ENCODE assay signal across 20 cellular contexts in the genomic region with DNA sequence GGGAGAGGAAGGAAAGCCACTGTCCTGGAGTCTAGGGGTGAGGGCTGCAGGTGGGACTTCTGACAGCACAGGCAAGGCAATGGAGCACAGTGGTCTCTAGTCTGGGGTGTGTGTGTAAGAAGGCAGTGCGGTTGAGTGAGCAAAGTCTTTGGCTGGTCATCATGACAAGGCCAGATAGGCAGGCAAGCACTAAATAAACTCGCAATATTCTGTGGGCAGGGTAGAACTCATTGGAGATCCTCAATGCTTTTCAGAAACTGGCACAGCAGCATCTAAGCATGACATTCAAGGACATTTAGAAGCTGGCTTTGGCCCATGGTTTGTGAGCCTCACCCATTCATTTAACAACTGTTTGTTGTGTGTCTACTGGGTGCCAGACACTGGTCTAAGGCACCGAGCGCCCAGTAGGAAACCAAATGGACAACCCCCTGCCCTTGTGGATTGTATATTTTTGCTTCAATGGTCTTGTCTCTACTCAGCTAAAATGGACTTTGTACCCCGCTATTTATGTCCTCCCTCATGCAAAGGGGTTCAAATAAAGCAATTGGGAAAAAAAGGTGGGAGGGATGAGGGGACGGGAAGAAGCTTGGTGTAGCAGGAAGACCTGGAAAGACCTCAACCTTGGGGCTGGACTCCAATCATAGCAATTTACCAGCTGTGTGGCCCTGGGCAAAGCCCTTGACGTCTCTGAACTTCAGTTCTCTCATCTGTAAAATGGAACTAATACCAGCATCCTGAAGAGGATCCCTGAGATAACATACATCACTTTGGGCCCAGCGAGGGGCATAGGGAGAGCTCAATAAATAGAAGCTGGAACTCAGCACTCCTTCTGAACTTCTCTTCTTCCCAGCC.
"Had no signal": no experiment of that assay in that cellular context is flagged by ENCODE, and none has a peak within 500 bp of the region (broad histone marks: within the 10 kb centered on the region; RNA-seq: fewer than 3 reads in every experiment).

No MANE protein-coding gene starts in this region.

- H3K27ac ChIP-seq: brain microvascular endothelial cell, psoas muscle had no signal

- DNase-seq: activated CD4-positive, alpha-beta T cell treated with anti-CD3 and anti-CD28 coated beads, Interleukin-2, amount 10 ng/mL, durations not matched to agents 24 days and 14 days; activated CD4-positive, CD25-positive, alpha-beta regulatory T cell; activated CD8-positive, alpha-beta memory T cell treated with anti-CD3 and anti-CD28 coated beads, Interleukin-2, amount 50 U/mL, for 4 hours; activated CD8-positive, alpha-beta T cell treated with anti-CD3 and anti-CD28 coated beads, Interleukin-2, amount 10 ng/mL, durations not matched to agents 7 days and 5 days; activated effector memory CD4-positive, alpha-beta T cell treated with anti-CD3 and anti-CD28 coated beads, Interleukin-2, amount 50 U/mL, for 16 hours; activated T-cell treated with anti-CD3 and anti-CD28 coated beads, Interleukin-2, amount 50 U/mL, for 48 hours; amniotic stem cell; brain microvascular endothelial cell; cortex of kidney; effector CD8-positive, alpha-beta T cell; gastrocnemius medialis; left colon; nucleus accumbens; stimulated activated naive CD8-positive, alpha-beta T cell treated with anti-CD3 and anti-CD28 coated beads, Interleukin-15, amount 100 ng/mL, for 72 hours had no signal

- H3K36me3 ChIP-seq: gastrocnemius medialis had no signal

- H3K9me3 Mint-ChIP-seq: activated CD4-positive, alpha-beta T cell treated with anti-CD3 and anti-CD28 coated beads, Interleukin-2, amount 10 ng/mL, durations not matched to agents 24 days and 14 days; activated naive CD4-positive, alpha-beta T cell treated with anti-CD3 and anti-CD28 coated beads, Interleukin-2, amount 50 U/mL, for 24 hours; stimulated activated naive CD8-positive, alpha-beta T cell treated with anti-CD3 and anti-CD28 coated beads, Interleukin-15, amount 100 ng/mL, for 72 hours had no signal

- H3K4me3 ChIP-seq: gastrocnemius medialis, heart right ventricle, psoas muscle had no signal

- H3K4me1 Mint-ChIP-seq: activated naive CD4-positive, alpha-beta T cell treated with anti-CD3 and anti-CD28 coated beads, Interleukin-2, amount 50 U/mL, for 24 hours; stimulated activated naive CD8-positive, alpha-beta T cell treated with anti-CD3 and anti-CD28 coated beads, Interleukin-15, amount 100 ng/mL, for 72 hours had no signal

- H3K27me3 Mint-ChIP-seq: activated CD4-positive, alpha-beta T cell treated with anti-CD3 and anti-CD28 coated beads, Interleukin-2, amount 10 ng/mL, durations not matched to agents 24 days and 14 days; activated naive CD4-positive, alpha-beta T cell treated with anti-CD3 and anti-CD28 coated beads, Interleukin-2, amount 50 U/mL, for 24 hours; stimulated activated naive CD8-positive, alpha-beta T cell treated with anti-CD3 and anti-CD28 coated beads, Interleukin-15, amount 100 ng/mL, for 72 hours had no signal

- ATAC-seq: activated CD8-positive, alpha-beta T cell treated with anti-CD3 and anti-CD28 coated beads, Interleukin-2, amount 10 ng/mL, durations not matched to agents 7 days and 5 days; gastrocnemius medialis; heart right ventricle; left colon; sciatic nerve; stimulated activated naive CD8-positive, alpha-beta T cell treated with anti-CD3 and anti-CD28 coated beads, Interleukin-15, amount 100 ng/mL, for 72 hours had no signal

- H3K27ac Mint-ChIP-seq: activated CD4-positive, alpha-beta T cell treated with anti-CD3 and anti-CD28 coated beads, Interleukin-2, amount 10 ng/mL, durations not matched to agents 24 days and 14 days; activated CD8-positive, alpha-beta T cell treated with anti-CD3 and anti-CD28 coated beads, Interleukin-2, amount 10 ng/mL, durations not matched to agents 7 days and 5 days; activated naive CD4-positive, alpha-beta T cell treated with anti-CD3 and anti-CD28 coated beads, Interleukin-2, amount 50 U/mL, for 24 hours; stimulated activated naive CD8-positive, alpha-beta T cell treated with anti-CD3 and anti-CD28 coated beads, Interleukin-15, amount 100 ng/mL, for 72 hours had no signal

- FAIRE-seq: islet of Langerhans, TTC549 had no signal

- H3K9me3 ChIP-seq: gastrocnemius medialis, heart right ventricle, psoas muscle had no signal

- H3K36me3 Mint-ChIP-seq: activated naive CD4-positive, alpha-beta T cell treated with anti-CD3 and anti-CD28 coated beads, Interleukin-2, amount 50 U/mL, for 24 hours had no signal

- H3K27me3 ChIP-seq: brain microvascular endothelial cell, gastrocnemius medialis, heart right ventricle had no signal

- H3K4me3 Mint-ChIP-seq: activated CD4-positive, alpha-beta T cell treated with anti-CD3 and anti-CD28 coated beads, Interleukin-2, amount 10 ng/mL, durations not matched to agents 24 days and 14 days; activated CD8-positive, alpha-beta T cell treated with anti-CD3 and anti-CD28 coated beads, Interleukin-2, amount 10 ng/mL, durations not matched to agents 7 days and 5 days; activated naive CD4-positive, alpha-beta T cell treated with anti-CD3 and anti-CD28 coated beads, Interleukin-2, amount 50 U/mL, for 24 hours; stimulated activated naive CD8-positive, alpha-beta T cell treated with anti-CD3 and anti-CD28 coated beads, Interleukin-15, amount 100 ng/mL, for 72 hours had no signal
